ENCODE assay signal across 29 cellular contexts in genomic region chr7:25517906-25518305, GRCh38.
"Had no signal": no experiment of that assay in that cellular context is flagged by ENCODE, and none has a peak within 500 bp of the region (broad histone marks: within the 10 kb centered on the region; RNA-seq: fewer than 3 reads in every experiment).

No MANE protein-coding gene starts in this region.

- H3K4me2 ChIP-seq: smooth muscle cell had no signal

- ATAC-seq: left cardiac atrium; left lung; naive thymus-derived CD4-positive, alpha-beta T cell; sciatic nerve; stimulated activated naive CD8-positive, alpha-beta T cell treated with anti-CD3 and anti-CD28 coated beads, Interleukin-15, amount 100 ng/mL, for 72 hours; upper lobe of right lung had no signal

- H3K4me3 ChIP-seq: coronary artery, esophagus squamous epithelium, left lung, prostate gland, right atrium auricular region, smooth muscle cell, suprapubic skin, transverse colon, upper lobe of right lung, uterus had no signal

- H3K27me3 ChIP-seq: esophagus squamous epithelium, left lung, right atrium auricular region, suprapubic skin, transverse colon, upper lobe of right lung, uterus had no signal

- H3K27me3 Mint-ChIP-seq: naive thymus-derived CD4-positive, alpha-beta T cell; stimulated activated naive CD8-positive, alpha-beta T cell treated with anti-CD3 and anti-CD28 coated beads, Interleukin-15, amount 100 ng/mL, for 72 hours had no signal

- H3K4me3 Mint-ChIP-seq: naive thymus-derived CD4-positive, alpha-beta T cell; nephron; stimulated activated naive CD8-positive, alpha-beta T cell treated with anti-CD3 and anti-CD28 coated beads, Interleukin-15, amount 100 ng/mL, for 72 hours had no signal

- FAIRE-seq: endometrium, islet of Langerhans had no signal

- H3K9me3 ChIP-seq: esophagus squamous epithelium, left lung, prostate gland, right atrium auricular region, suprapubic skin, transverse colon, upper lobe of right lung, uterus had no signal

- H3K9me3 Mint-ChIP-seq: nephron had no signal

- H3K27ac Mint-ChIP-seq: stimulated activated naive CD8-positive, alpha-beta T cell treated with anti-CD3 and anti-CD28 coated beads, Interleukin-15, amount 100 ng/mL, for 72 hours had no signal

- H3K4me1 ChIP-seq: esophagus squamous epithelium, left lung, prostate gland, right atrium auricular region, suprapubic skin, transverse colon, upper lobe of right lung, uterus had no signal

- H3K36me3 ChIP-seq: esophagus squamous epithelium, left lung, prostate gland, right atrium auricular region, suprapubic skin, transverse colon, upper lobe of right lung, uterus had no signal

- DNase-seq: dermis blood vessel endothelial cell; effector memory CD4-positive, alpha-beta T cell; erythroblast; esophagus squamous epithelium; foreskin melanocyte; left cardiac atrium; left lung; mesenchymal stem cell; midbrain; naive thymus-derived CD4-positive, alpha-beta T cell; nucleus accumbens; stimulated activated CD4-positive, alpha-beta T cell treated with anti-CD3 and anti-CD28 coated beads, Interleukin-12 subunit alpha, Interleukin-12 subunit beta, amount 100 ng/mL, for 4 hours; stimulated activated CD4-positive, alpha-beta T cell treated with anti-CD3 and anti-CD28 coated beads, Interleukin-1b, Interleukin-23, amount 100 ng/mL, for 48 hours; stimulated activated CD4-positive, alpha-beta T cell treated with anti-CD3 and anti-CD28 coated beads, Interleukin-4, amount 100 ng/mL, for 1 hour; stimulated activated CD8-positive, alpha-beta memory T cell treated with anti-CD3 and anti-CD28 coated beads, Interleukin-4, amount 100 ng/mL, for 48 hours; stimulated activated naive CD4-positive, alpha-beta T cell; stimulated activated naive CD8-positive, alpha-beta T cell treated with anti-CD3 and anti-CD28 coated beads, Interleukin-15, amount 100 ng/mL, for 72 hours; transverse colon; upper lobe of right lung; uterus had no signal

- H3K27ac ChIP-seq: coronary artery, esophagus squamous epithelium, left lung, prostate gland, right atrium auricular region, suprapubic skin, transverse colon, upper lobe of right lung, uterus had no signal
